8 cellular contexts compared by ENCODE assay signal in the genomic region with DNA sequence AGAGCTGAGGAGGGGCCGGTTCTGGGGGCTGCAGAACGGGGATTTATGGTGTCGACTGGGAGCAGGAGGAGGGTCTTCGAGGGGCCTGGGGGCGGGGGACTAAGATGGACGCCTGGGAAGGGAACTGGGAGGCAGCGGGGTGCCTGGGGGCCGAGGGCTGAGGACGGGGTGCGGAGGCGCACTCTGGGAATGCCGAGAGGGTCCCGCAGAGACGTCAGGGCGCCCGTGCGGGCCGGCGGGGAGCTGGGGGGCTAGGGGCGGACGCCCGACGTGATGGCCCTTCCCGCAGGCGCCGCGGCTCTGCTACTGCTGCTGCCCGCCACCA. TPM values are rescaled to one million over a fixed set of nuclear protein-coding genes. Genes with fewer than 3 reads are reported as not detected.
DNase-seq lines count a peak whose midpoint lies in the region; ATAC-seq and TF ChIP-seq lines count a peak whose summit lies in the region.

No MANE protein-coding gene starts in this region.

- H3K4me1 Mint-ChIP-seq in naive B cell, result peaks cover 30 to 53% (median 32%) of the 10 kb centered on the region in 3 donors

- H3K9me3 ChIP-seq in KOPT-K1 (ENCODE audit: insufficient read depth, low read length, poor library complexity, severe bottlenecking), result no peaks in the 10 kb centered on the region

- H3K4me3 Mint-ChIP-seq in naive B cell, result peak overlapping the region; percentile 90 to 100 (median 94)

- peak overlapping the region; percentile 82 to 99 (median 90) for H3K27ac Mint-ChIP-seq in naive B cell

- TF ChIP-seq CTCF in AG09309 (IDR thresholded peaks at IDR 0.05; ENCODE audit: control insufficient read depth, insufficient read depth, low read depth, low read length, missing control alignments) (no peak), coronary artery (IDR thresholded peaks at IDR 0.05) (no peak)

- DNase-seq in AG09309 (ENCODE audit: low read depth) (no peak), coronary artery (ENCODE audit: low spot score) (no peak), naive B cell (no peak), globus pallidus (ENCODE audit: low spot score) (no peak), NCI-H510A (lab: John Stamatoyannopoulos, UW) (no peak), AG20443 (ENCODE audit: low spot score) (no peak), hepatic stellate cell (ENCODE audit: low spot score) (no peak)

- H3K9me3 Mint-ChIP-seq in naive B cell, result no peaks in the 10 kb centered on the region

- H3K27ac ChIP-seq in KOPT-K1 (ENCODE audit: low read depth, low read length, poor library complexity, severe bottlenecking), result peak overlapping the region; percentile 64
- peak overlapping the region in 1 of 2 donors; percentile 62 for H3K27ac ChIP-seq in coronary artery

- H3K36me3 Mint-ChIP-seq in naive B cell, result no peaks in the 10 kb centered on the region

- peaks cover 48% of the 10 kb centered on the region for H3K36me3 ChIP-seq in KOPT-K1 (ENCODE audit: insufficient read depth, low read length)

- H3K4me3 ChIP-seq in AG09309 (ENCODE audit: control insufficient read depth, low read depth, low read length), result peak overlapping the region; percentile 50
- H3K4me3 ChIP-seq in coronary artery, result peak overlapping the region; percentile 76

- ATAC-seq in naive B cell (ENCODE audit: low read depth in 2 of 2), result peak; percentile 4 to 5

- no peaks in the 10 kb centered on the region for H3K27me3 Mint-ChIP-seq in naive B cell

RNA-seq across cellular contexts. Expression of a gene that starts 0.5 kb away (rescaled TPM):
- 10 to 100 TPM; 11.6 to 18.4 (median 15.0) TPM for polyA plus RNA-seq in naive B cell (ENCODE audit: low read depth in 6 of 6)

RNA-seq across cellular contexts. Expression of a gene that starts 5.3 kb away (rescaled TPM):
- 10 to 100 TPM in 4 of 6 donors, 1 to 10 TPM in 2; 6.3 to 16.5 (median 14.1) TPM for polyA plus RNA-seq in naive B cell (ENCODE audit: low read depth in 6 of 6)

RNA-seq across cellular contexts. Expression of a gene that starts 9.7 kb away (rescaled TPM):
- polyA plus RNA-seq in naive B cell (ENCODE audit: low read depth in 6 of 6), result 1,000 to 10,000 TPM; 1,024 to 1,586 (median 1,385) TPM

RNA-seq across cellular contexts. Expression of a gene that starts 9.9 kb away (rescaled TPM):
- 100 to 1,000 TPM in 3 of 6 donors, 10 to 100 TPM in 3; 68.8 to 111 (median 102) TPM for polyA plus RNA-seq in naive B cell (ENCODE audit: low read depth in 6 of 6)

RNA-seq across cellular contexts. Expression of a gene that starts 16.2 kb away (rescaled TPM):
- 100 to 1,000 TPM in 2 of 6 donors, 10 to 100 TPM in 4; 80.5 to 106 (median 91.2) TPM for polyA plus RNA-seq in naive B cell (ENCODE audit: low read depth in 6 of 6)
